In genomic region chr16:69017036-69017783, GRCh38 we compare ENCODE assay signal across 10 cellular contexts.
A peak's percentile ranks its signal among the peaks of the same experiment; 100 is the strongest.
DNase-seq lines count a peak whose midpoint lies in the region; ATAC-seq and TF ChIP-seq lines count a peak whose summit lies in the region.
"Had no signal": no experiment of that assay in that cellular context is flagged by ENCODE, and none has a peak within 500 bp of the region (broad histone marks: within the 10 kb centered on the region; RNA-seq: fewer than 3 reads in every experiment).

No MANE protein-coding gene starts in this region.

- in situ Hi-C loops in KBM-7 (cut with MboI; ENCODE audit: low pct_unique_long_range_greater_than_20kb, low sequenced_read_pairs) = no loop called here

- TF ChIP-seq CTCF in cardiac fibroblast (IDR thresholded peaks at IDR 0.05; ENCODE audit: low read depth, low read length) = no peak
- TF ChIP-seq CTCF in mesothelial cell of epicardium (IDR thresholded peaks at IDR 0.05; ENCODE audit: unreplicated experiment) = no peak

- no peak for ATAC-seq in GM21390 (IDR thresholded peaks at IDR 0.05; ENCODE audit: unreplicated experiment)

- no peaks in the 10 kb centered on the region for H3K27me3 Mint-ChIP-seq in mesothelial cell of epicardium (ENCODE audit: low read depth)

- peaks cover 3% of the 10 kb centered on the region for H3K4me1 Mint-ChIP-seq in mesothelial cell of epicardium

- H3K9me3 Mint-ChIP-seq in mesothelial cell of epicardium = no peaks in the 10 kb centered on the region

- peak overlapping the region; percentile 3 for H3K27ac Mint-ChIP-seq in mesothelial cell of epicardium
- H3K27ac Mint-ChIP-seq: neural progenitor cell had no signal

- no peaks in the 10 kb centered on the region for H3K36me3 Mint-ChIP-seq in mesothelial cell of epicardium

- DNase-seq in COLO829 (ENCODE audit: low spot score) (peak; percentile 81), KBM-7 (peak; percentile 34), cardiac fibroblast (ENCODE audit: low read depth in 2 of 2) (peak; percentile 39 to 67), mesothelial cell of epicardium (ENCODE audit: low spot score in 2 of 2, unreplicated experiment in 2 of 2) (no peak), GM19238 (ENCODE audit: insufficient read length, low spot score) (no peak), cerebellum (ENCODE audit: low spot score) (no peak), COLO668 (lab: John Stamatoyannopoulos, UW; ENCODE audit: unreplicated experiment) (no peak)
- DNase-seq: stimulated activated CD8-positive, alpha-beta memory T cell treated with anti-CD3 and anti-CD28 coated beads, Interleukin-4, amount 100 ng/mL, for 48 hours had no signal

- no peak overlapping the region for H3K4me3 ChIP-seq in cardiac fibroblast (replicated peaks in 1 of 2; ENCODE audit: low read depth in 2 of 2, low read length in 2 of 2)
- H3K4me3 ChIP-seq: neural progenitor cell had no signal

- no peak overlapping the region for H3K4me3 Mint-ChIP-seq in mesothelial cell of epicardium
- H3K4me3 Mint-ChIP-seq: neural progenitor cell had no signal

Comparison
In these comparisons a context has a peak if more than half of its experiments do, and no peak if none do; other contexts are left out.
1. DNase-seq: peak in COLO829 (single experiment), KBM-7 (single experiment) and cardiac fibroblast (2 of 2); none in mesothelial cell of epicardium (0 of 2), GM19238 (single experiment), cerebellum (single experiment) and COLO668 (single experiment).